ENCODE assay signal across 15 cellular contexts in the genomic region with DNA sequence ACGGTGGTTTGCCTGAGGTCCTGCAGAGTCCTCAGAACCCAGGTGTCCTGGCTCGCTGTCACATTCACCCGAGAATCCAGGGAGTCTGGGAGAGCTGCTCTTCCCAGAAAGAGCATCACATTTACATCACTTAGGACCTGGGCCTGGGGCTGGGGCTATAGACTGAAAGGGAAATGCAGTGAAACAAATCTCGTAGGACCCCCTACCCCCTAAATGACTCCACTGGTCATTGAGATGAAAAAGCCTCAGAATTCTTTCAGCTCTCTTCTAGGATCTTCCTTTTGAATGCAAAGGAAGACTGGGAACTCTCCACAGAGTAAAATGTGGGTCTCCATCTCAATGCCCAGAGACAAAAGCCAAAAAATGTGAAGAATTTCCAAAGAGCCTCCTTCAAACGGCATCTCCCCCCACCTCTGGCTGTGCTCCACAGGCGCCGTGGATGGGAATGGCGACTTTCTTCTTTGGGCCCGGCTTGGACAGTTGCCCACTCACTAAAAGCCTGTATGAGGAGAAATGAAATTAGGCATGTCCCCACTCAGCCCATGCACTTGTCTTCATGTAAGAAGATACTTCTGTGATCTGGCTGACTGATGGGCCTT. TPM values are rescaled to one million over a fixed set of nuclear protein-coding genes. Genes with fewer than 3 reads are reported as not detected.
DNase-seq lines count a peak whose midpoint lies in the region; ATAC-seq, FAIRE-seq and TF ChIP-seq lines count a peak whose summit lies in the region.
"Had no signal": no experiment of that assay in that cellular context is flagged by ENCODE, and none has a peak within 500 bp of the region (broad histone marks: within the 10 kb centered on the region; RNA-seq: fewer than 3 reads in every experiment).

No MANE protein-coding gene starts in this region.

- no peak for ATAC-seq in GM21786 (IDR thresholded peaks at IDR 0.05; ENCODE audit: unreplicated experiment)
- ATAC-seq in activated T-cell treated with anti-CD3 and anti-CD28 coated beads, Interleukin-2, amount 50 U/mL, for 72 hours (replicated peaks in 1 of 2): no peak

- H3K4me1 ChIP-seq in astrocyte (ENCODE audit: insufficient read depth, low read length): peaks cover 13% of the 10 kb centered on the region

- peak; percentile 88 for DNase-seq in ELF-1 (ENCODE audit: low read depth, low spot score)
- DNase-seq in NCI-H187 (lab: John Stamatoyannopoulos, UW): peak; percentile 72 to 86
- DNase-seq in astrocyte (ENCODE audit: low read depth): no peak
- DNase-seq in foreskin melanocyte: no peak
- no peak for DNase-seq in activated T-cell treated with anti-CD3 and anti-CD28 coated beads for 4 hours
- DNase-seq in activated T-cell treated with anti-CD3 and anti-CD28 coated beads, Interleukin-2, amount 50 U/mL, for 72 hours: no peak
- DNase-seq: activated CD4-positive, alpha-beta memory T cell treated with anti-CD3 and anti-CD28 coated beads, Interleukin-2, amount 10 ng/mL, durations not matched to agents 7 days and 5 days; DND-41; Karpas-422; stimulated activated naive CD4-positive, alpha-beta T cell treated with Interleukin-2 at 50 U/mL for 16 hours had no signal

- H3K27ac ChIP-seq in astrocyte (ENCODE audit: low read depth, low read length): no peak overlapping the region

- peak overlapping the region; percentile 62 for H3K27ac Mint-ChIP-seq in astrocyte (ENCODE audit: unreplicated experiment)
- peak overlapping the region in 2 of 3 experiments; percentile 56 to 68 for H3K27ac Mint-ChIP-seq in nephron
- no peak overlapping the region for H3K27ac Mint-ChIP-seq in activated T-cell treated with anti-CD3 and anti-CD28 coated beads, Interleukin-2, amount 50 U/mL, for 72 hours
- H3K27ac Mint-ChIP-seq: activated CD4-positive, alpha-beta memory T cell treated with anti-CD3 and anti-CD28 coated beads, Interleukin-2, amount 10 ng/mL, durations not matched to agents 7 days and 5 days; activated T-helper 17 cell treated with anti-CD3 and anti-CD28 coated beads, Interleukin-2, amount 50 U/mL, for 72 hours; B cell had no signal

- no peaks in the 10 kb centered on the region for H3K36me3 ChIP-seq in astrocyte (ENCODE audit: insufficient read depth, low read length)

- H3K27me3 ChIP-seq in astrocyte (ENCODE audit: insufficient read depth, low read length): peaks cover 2% of the 10 kb centered on the region

- H3K4me2 ChIP-seq in astrocyte (ENCODE audit: low read length): peak overlapping the region; percentile 42

- H3K36me3 Mint-ChIP-seq in astrocyte (ENCODE audit: low read depth, unreplicated experiment) (peaks cover 3% of the 10 kb centered on the region), nephron (ENCODE audit: low read depth) (no peaks in the 10 kb centered on the region)
- H3K36me3 Mint-ChIP-seq in activated T-cell treated with anti-CD3 and anti-CD28 coated beads, Interleukin-2, amount 50 U/mL, for 72 hours (ENCODE audit: insufficient read depth in 2 of 2): no peaks in the 10 kb centered on the region

- TF ChIP-seq CTCF in astrocyte (IDR thresholded peaks at IDR 0.05; ENCODE audit: insufficient read depth, low read depth, low read length): no peak
- TF ChIP-seq CTCF in nephron (IDR thresholded peaks at IDR 0.05; ENCODE audit: unreplicated experiment in 3 of 3): no peak

- H3K9ac ChIP-seq in astrocyte (ENCODE audit: low read length): no peak overlapping the region

- H3K9me3 ChIP-seq in astrocyte (ENCODE audit: insufficient read depth, low read depth, low read length): no peaks in the 10 kb centered on the region

- H4K20me1 ChIP-seq in astrocyte (ENCODE audit: insufficient read depth, low read length): no peaks in the 10 kb centered on the region

- H3K27me3 Mint-ChIP-seq in astrocyte (ENCODE audit: low read depth, unreplicated experiment): peaks cover 2% of the 10 kb centered on the region
- peaks cover 31% of the 10 kb centered on the region for H3K27me3 Mint-ChIP-seq in nephron (ENCODE audit: low read depth)
- peaks cover 32% of the 10 kb centered on the region for H3K27me3 Mint-ChIP-seq in activated T-cell treated with anti-CD3 and anti-CD28 coated beads, Interleukin-2, amount 50 U/mL, for 72 hours (ENCODE audit: low read depth)

- no peak overlapping the region for H3K4me3 ChIP-seq in astrocyte (ENCODE audit: insufficient read depth, low read depth, low read length)

- H3K9me3 Mint-ChIP-seq in astrocyte (ENCODE audit: unreplicated experiment): peaks cover 2% of the 10 kb centered on the region
- H3K9me3 Mint-ChIP-seq in nephron: no peaks in the 10 kb centered on the region
- no peaks in the 10 kb centered on the region for H3K9me3 Mint-ChIP-seq in activated T-cell treated with anti-CD3 and anti-CD28 coated beads, Interleukin-2, amount 50 U/mL, for 72 hours
- H3K9me3 Mint-ChIP-seq: activated CD4-positive, alpha-beta memory T cell treated with anti-CD3 and anti-CD28 coated beads, Interleukin-2, amount 10 ng/mL, durations not matched to agents 7 days and 5 days; activated T-helper 17 cell treated with anti-CD3 and anti-CD28 coated beads, Interleukin-2, amount 50 U/mL, for 72 hours had no signal

- H2AFZ ChIP-seq in astrocyte (ENCODE audit: low read depth, low read length): no peak overlapping the region

- FAIRE-seq in astrocyte (lab: Jason Lieb, UNC): no peak
- FAIRE-seq: TTC549 had no signal

- no peak overlapping the region for H3K4me3 Mint-ChIP-seq in astrocyte (ENCODE audit: unreplicated experiment)
- H3K4me3 Mint-ChIP-seq in nephron: no peak overlapping the region
- no peak overlapping the region for H3K4me3 Mint-ChIP-seq in activated T-cell treated with anti-CD3 and anti-CD28 coated beads, Interleukin-2, amount 50 U/mL, for 72 hours
- H3K4me3 Mint-ChIP-seq: activated CD4-positive, alpha-beta memory T cell treated with anti-CD3 and anti-CD28 coated beads, Interleukin-2, amount 10 ng/mL, durations not matched to agents 7 days and 5 days; activated T-helper 17 cell treated with anti-CD3 and anti-CD28 coated beads, Interleukin-2, amount 50 U/mL, for 72 hours; B cell had no signal

- H3K4me1 Mint-ChIP-seq in astrocyte (ENCODE audit: low read depth, unreplicated experiment) (peaks cover 54% of the 10 kb centered on the region), nephron (peaks cover 60% of the 10 kb centered on the region)
- H3K4me1 Mint-ChIP-seq in activated T-cell treated with anti-CD3 and anti-CD28 coated beads, Interleukin-2, amount 50 U/mL, for 72 hours (ENCODE audit: low read depth): peaks cover 6% of the 10 kb centered on the region
- H3K4me1 Mint-ChIP-seq: activated T-helper 17 cell treated with anti-CD3 and anti-CD28 coated beads, Interleukin-2, amount 50 U/mL, for 72 hours; B cell had no signal

- H3K79me2 ChIP-seq in astrocyte (ENCODE audit: insufficient read depth, low read length): no peaks in the 10 kb centered on the region

RNA-seq across cellular contexts. Expression of a gene that starts 49.0 kb away (rescaled TPM):
- 29.9 and 47.1 TPM in 2 replicates for total RNA-seq in astrocyte
- total RNA-seq in activated T-cell treated with anti-CD3 and anti-CD28 coated beads, Interleukin-2, amount 50 U/mL, for 72 hours: under 1 TPM; 0.60 TPM

Comparison
In these comparisons a context has a peak if more than half of its experiments do, and no peak if none do; other contexts are left out.
1. DNase-seq: peak in ELF-1 (single experiment) and NCI-H187 (2 of 2); none in astrocyte (single experiment), foreskin melanocyte (single experiment), activated T-cell treated with anti-CD3 and anti-CD28 coated beads for 4 hours (single experiment) and activated T-cell treated with anti-CD3 and anti-CD28 coated beads, Interleukin-2, amount 50 U/mL, for 72 hours (0 of 2).
2. RNA of a gene that starts 49.0 kb away (total RNA-seq): 29.9 to 47.1 TPM in astrocyte; 0.60 TPM in activated T-cell treated with anti-CD3 and anti-CD28 coated beads, Interleukin-2, amount 50 U/mL, for 72 hours; every median in the first group is over 10 times any median in the second.